8 cellular contexts compared by ENCODE assay signal in the genomic region with DNA sequence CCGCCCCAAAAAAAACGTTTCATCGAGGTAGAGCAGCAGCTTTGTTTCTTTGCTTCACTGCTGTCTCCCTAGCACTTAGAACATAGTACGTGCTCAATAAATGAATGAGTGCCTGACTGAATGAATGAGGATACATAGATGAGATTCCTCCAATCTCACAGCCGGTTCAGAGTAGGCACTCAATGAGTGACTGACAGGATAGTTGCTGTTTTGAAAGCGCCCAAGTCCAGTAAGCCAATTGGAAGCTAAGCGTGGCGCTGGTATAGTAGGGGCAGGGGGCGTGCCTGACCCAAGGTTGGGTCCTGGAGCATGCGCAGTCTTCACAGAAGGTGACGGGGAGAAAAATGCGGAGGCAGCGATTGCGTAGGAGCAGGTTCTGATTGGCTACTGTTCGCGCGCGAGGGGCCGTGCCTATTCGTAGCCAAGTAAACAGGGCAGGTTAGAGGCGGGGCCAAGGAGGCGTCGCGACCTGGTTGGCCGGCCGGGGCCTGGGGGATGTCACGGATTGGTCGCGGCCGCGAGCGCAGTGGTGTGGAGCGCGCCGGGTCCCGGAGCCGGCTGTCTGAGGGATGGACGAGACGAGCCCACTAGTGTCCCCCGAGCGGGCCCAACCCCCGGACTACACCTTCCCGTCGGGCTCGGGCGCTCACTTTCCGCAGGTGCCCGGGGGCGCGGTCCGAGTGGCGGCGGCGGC. TPM values are rescaled to one million over a fixed set of nuclear protein-coding genes. Genes with fewer than 3 reads are reported as not detected.
A peak's percentile ranks its signal among the peaks of the same experiment; 100 is the strongest.
DNase-seq lines count a peak whose midpoint lies in the region; ATAC-seq and TF ChIP-seq lines count a peak whose summit lies in the region.

PI4K2A (plus strand) TSS at position 498 of the 694 bp plus-strand sequence; CDS start at position 570, 72 bp downstream.

- 2% methylated on average over 54 of the region's 54 CpGs for WGBS in liver

- peak within 1 kb of the TSS; percentile 21 to 57 for H3K9ac ChIP-seq in liver (ENCODE audit: low read depth in 1 of 2, low read length in 2 of 2)

- ATAC-seq in CD4-positive, alpha-beta T cell (ENCODE audit: poor library complexity): peak; percentile 97
- ATAC-seq in GM19452 (IDR thresholded peaks at IDR 0.05; ENCODE audit: unreplicated experiment) (peak; percentile 99), HG03575 (IDR thresholded peaks at IDR 0.05; ENCODE audit: extremely low read depth, insufficient number of reproducible peaks, low FRiP score, unreplicated experiment) (peak; percentile 74)

- TF ChIP-seq RAD21 in liver (IDR thresholded peaks at IDR 0.05): peak; percentile 28 to 29

- CTCF ChIA-PET in CD4-positive, alpha-beta T cell (lab: Charles Lee): interaction anchor here (0.6 kb wide), 1 partner anchor 567 kb away, joined by 4 read pairs; no protein-coding TSS in a partner anchor

- intact Hi-C loops in CD4-positive, alpha-beta T cell (cut with DNase I, micrococcal nuclease): loop anchor here (1.0 to 10.0 kb wide), 3 partner anchors 142 to 1946 kb away; partner anchors contain the start of genes MMS19 (in 1 of the 2), TCTN3 (in 1 of the 2) and UBTD1 (in 1 of the 2)
- intact Hi-C loops in dorsolateral prefrontal cortex (cut with DNase I): no loop called here

- peaks cover 5 to 12% (median 8%) of the 10 kb centered on the region in 4 donors for H3K4me1 ChIP-seq in liver (ENCODE audit: control insufficient read depth in 4 of 4, insufficient read depth in 4 of 4, low read length in 3 of 4)

- peak; percentile 96 to 99 (median 97) for DNase-seq in CD4-positive, alpha-beta T cell
- DNase-seq in NCI-H82 (lab: John Stamatoyannopoulos, UW) (peak; percentile 99), dorsolateral prefrontal cortex (peak; percentile 95 to 99 (median 99))
- DNase-seq in activated CD4-positive, alpha-beta T cell treated with anti-CD3 and anti-CD28 coated beads, Interleukin-2, amount 50 U/mL, for 4 hours: peak; percentile 99
- peak; percentile 98 for DNase-seq in stimulated activated CD4-positive, alpha-beta T cell treated with anti-CD3 and anti-CD28 coated beads, Interleukin-4, amount 100 ng/mL, for 1 hour

- no peaks in the 10 kb centered on the region for H3K27me3 Mint-ChIP-seq in CD4-positive, alpha-beta T cell

- H3K36me3 Mint-ChIP-seq in CD4-positive, alpha-beta T cell (ENCODE audit: low read depth): peaks cover 19% of the 10 kb centered on the region

- H3K4me3 Mint-ChIP-seq in CD4-positive, alpha-beta T cell: peak within 1 kb of the TSS; percentile 98

- no peak within 1 kb of the TSS for H3K27ac ChIP-seq in CD4-positive, alpha-beta T cell (ENCODE audit: low read depth, low read length)
- H3K27ac ChIP-seq in dorsolateral prefrontal cortex: peak within 1 kb of the TSS in 54 of 59 donors; percentile 1 to 88 (median 67)
- peak within 1 kb of the TSS; percentile 73 to 87 for H3K27ac ChIP-seq in liver (ENCODE audit: low read depth in 1 of 2, low read length in 2 of 2)

- H3K27me3 ChIP-seq in CD4-positive, alpha-beta T cell (ENCODE audit: control insufficient read depth, insufficient read depth, low read length): no peaks in the 10 kb centered on the region
- H3K27me3 ChIP-seq in dorsolateral prefrontal cortex (no peaks in the 10 kb centered on the region), liver (ENCODE audit: control insufficient read depth in 4 of 4, insufficient read depth in 4 of 4, low read length in 3 of 4) (no peaks in the 10 kb centered on the region)

- no peaks in the 10 kb centered on the region for H3K9me3 ChIP-seq in CD4-positive, alpha-beta T cell (ENCODE audit: control insufficient read depth, low read length)
- H3K9me3 ChIP-seq in liver (ENCODE audit: control insufficient read depth in 4 of 4, low read length in 3 of 4): no peaks in the 10 kb centered on the region

- peaks cover 0 to 8% (median 2%) of the 10 kb centered on the region in 4 donors for H3K36me3 ChIP-seq in liver (ENCODE audit: control insufficient read depth in 4 of 4, insufficient read depth in 3 of 4, low read depth in 1 of 4, low read length in 3 of 4)

- peak within 1 kb of the TSS; percentile 56 to 96 (median 84) for H3K4me3 ChIP-seq in dorsolateral prefrontal cortex
- H3K4me3 ChIP-seq in liver (ENCODE audit: low read depth in 1 of 3, low read length in 3 of 3): peak within 1 kb of the TSS; percentile 68 to 92 (median 83)

- peaks cover 26% of the 10 kb centered on the region for H3K4me1 Mint-ChIP-seq in CD4-positive, alpha-beta T cell (ENCODE audit: low read depth)

- POLR2A ChIA-PET in CD4-positive, alpha-beta T cell (lab: Charles Lee): interaction anchor here (1.0 to 1.9 kb wide), 2 partner anchors 46 to 97 kb away, joined by 7 to 12 read pairs; partner anchors contain the start of genes AVPI1 and ZFYVE27

- H3K9me3 Mint-ChIP-seq in CD4-positive, alpha-beta T cell: no peaks in the 10 kb centered on the region

- peak within 1 kb of the TSS; percentile 88 for H3K27ac Mint-ChIP-seq in CD4-positive, alpha-beta T cell

- TF ChIP-seq CTCF in CD4-positive, alpha-beta T cell (IDR thresholded peaks at IDR 0.05): no peak
- TF ChIP-seq CTCF in dorsolateral prefrontal cortex (IDR thresholded peaks at IDR 0.05 in 54 of 56, conservative IDR thresholded peaks at IDR 0.05 in 2 of 56; ENCODE audit: low read depth in 1 of 56, partially characterized antibody in 56 of 56) (peak in 38 of 56 donors; percentile 10 to 62 (median 28)), liver (IDR thresholded peaks at IDR 0.05; ENCODE audit: low read depth, low read length, missing input control) (no peak)

TF ChIP-seq in liver, 16 proteins besides CTCF, POLR2A, EP300 and RAD21:
- TF ChIP-seq, protein P1, sequence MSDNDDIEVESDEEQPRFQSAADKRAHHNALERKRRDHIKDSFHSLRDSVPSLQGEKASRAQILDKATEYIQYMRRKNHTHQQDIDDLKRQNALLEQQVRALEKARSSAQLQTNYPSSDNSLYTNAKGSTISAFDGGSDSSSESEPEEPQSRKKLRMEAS (IDR thresholded peaks at IDR 0.05): peak; percentile 69
- TF ChIP-seq JUND (IDR thresholded peaks at IDR 0.05): peak; percentile 41 to 52
- TF ChIP-seq NR2F2 (IDR thresholded peaks at IDR 0.05): peak; percentile 77
- no peak for TF ChIP-seq HNF4G (IDR thresholded peaks at IDR 0.05)
- no peak for TF ChIP-seq TAF1 (conservative IDR thresholded peaks at IDR 0.05)
- TF ChIP-seq, protein P2, sequence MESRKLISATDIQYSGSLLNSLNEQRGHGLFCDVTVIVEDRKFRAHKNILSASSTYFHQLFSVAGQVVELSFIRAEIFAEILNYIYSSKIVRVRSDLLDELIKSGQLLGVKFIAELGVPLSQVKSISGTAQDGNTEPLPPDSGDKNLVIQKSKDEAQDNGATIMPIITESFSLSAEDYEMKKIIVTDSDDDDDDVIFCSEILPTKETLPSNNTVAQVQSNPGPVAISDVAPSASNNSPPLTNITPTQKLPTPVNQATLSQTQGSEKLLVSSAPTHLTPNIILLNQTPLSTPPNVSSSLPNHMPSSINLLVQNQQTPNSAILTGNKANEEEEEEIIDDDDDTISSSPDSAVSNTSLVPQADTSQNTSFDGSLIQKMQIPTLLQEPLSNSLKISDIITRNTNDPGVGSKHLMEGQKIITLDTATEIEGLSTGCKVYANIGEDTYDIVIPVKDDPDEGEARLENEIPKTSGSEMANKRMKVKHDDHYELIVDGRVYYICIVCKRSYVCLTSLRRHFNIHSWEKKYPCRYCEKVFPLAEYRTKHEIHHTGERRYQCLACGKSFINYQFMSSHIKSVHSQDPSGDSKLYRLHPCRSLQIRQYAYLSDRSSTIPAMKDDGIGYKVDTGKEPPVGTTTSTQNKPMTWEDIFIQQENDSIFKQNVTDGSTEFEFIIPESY (IDR thresholded peaks at IDR 0.05): peak; percentile 44
- peak in 1 of 2 donors; percentile 69 for TF ChIP-seq EGR1 (IDR thresholded peaks at IDR 0.05; ENCODE audit: low read depth in 2 of 2)
- peak; percentile 65 for TF ChIP-seq YY1 (IDR thresholded peaks at IDR 0.05)
- peak; percentile 94 for TF ChIP-seq FOXA2 (IDR thresholded peaks at IDR 0.05)
- TF ChIP-seq, protein P3, sequence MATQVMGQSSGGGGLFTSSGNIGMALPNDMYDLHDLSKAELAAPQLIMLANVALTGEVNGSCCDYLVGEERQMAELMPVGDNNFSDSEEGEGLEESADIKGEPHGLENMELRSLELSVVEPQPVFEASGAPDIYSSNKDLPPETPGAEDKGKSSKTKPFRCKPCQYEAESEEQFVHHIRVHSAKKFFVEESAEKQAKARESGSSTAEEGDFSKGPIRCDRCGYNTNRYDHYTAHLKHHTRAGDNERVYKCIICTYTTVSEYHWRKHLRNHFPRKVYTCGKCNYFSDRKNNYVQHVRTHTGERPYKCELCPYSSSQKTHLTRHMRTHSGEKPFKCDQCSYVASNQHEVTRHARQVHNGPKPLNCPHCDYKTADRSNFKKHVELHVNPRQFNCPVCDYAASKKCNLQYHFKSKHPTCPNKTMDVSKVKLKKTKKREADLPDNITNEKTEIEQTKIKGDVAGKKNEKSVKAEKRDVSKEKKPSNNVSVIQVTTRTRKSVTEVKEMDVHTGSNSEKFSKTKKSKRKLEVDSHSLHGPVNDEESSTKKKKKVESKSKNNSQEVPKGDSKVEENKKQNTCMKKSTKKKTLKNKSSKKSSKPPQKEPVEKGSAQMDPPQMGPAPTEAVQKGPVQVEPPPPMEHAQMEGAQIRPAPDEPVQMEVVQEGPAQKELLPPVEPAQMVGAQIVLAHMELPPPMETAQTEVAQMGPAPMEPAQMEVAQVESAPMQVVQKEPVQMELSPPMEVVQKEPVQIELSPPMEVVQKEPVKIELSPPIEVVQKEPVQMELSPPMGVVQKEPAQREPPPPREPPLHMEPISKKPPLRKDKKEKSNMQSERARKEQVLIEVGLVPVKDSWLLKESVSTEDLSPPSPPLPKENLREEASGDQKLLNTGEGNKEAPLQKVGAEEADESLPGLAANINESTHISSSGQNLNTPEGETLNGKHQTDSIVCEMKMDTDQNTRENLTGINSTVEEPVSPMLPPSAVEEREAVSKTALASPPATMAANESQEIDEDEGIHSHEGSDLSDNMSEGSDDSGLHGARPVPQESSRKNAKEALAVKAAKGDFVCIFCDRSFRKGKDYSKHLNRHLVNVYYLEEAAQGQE (IDR thresholded peaks at IDR 0.05): peak; percentile 45
- TF ChIP-seq FOXA1 (IDR thresholded peaks at IDR 0.05): peak; percentile 96
- no peak for TF ChIP-seq GABPA (IDR thresholded peaks at IDR 0.05 in 1 of 2, conservative IDR thresholded peaks at IDR 0.05 in 1 of 2)
- peak in 1 of 2 donors; percentile 72 for TF ChIP-seq RXRA (IDR thresholded peaks at IDR 0.05)
- peak; percentile 91 for TF ChIP-seq SP1 (IDR thresholded peaks at IDR 0.05)
- TF ChIP-seq HNF4A (conservative IDR thresholded peaks at IDR 0.05): peak; percentile 53 to 62
- TF ChIP-seq ATF3 (IDR thresholded peaks at IDR 0.05): no peak

RNA-seq across cellular contexts. Expression of gene PI4K2A, which starts in this region (rescaled TPM):
- total RNA-seq in CD4-positive, alpha-beta T cell: 10 to 100 TPM; 26.3 to 27.2 TPM
- total RNA-seq in dorsolateral prefrontal cortex (10 to 100 TPM; 17.4 to 40.1 (median 31.7) TPM), liver (10 to 100 TPM; 12.1 to 17.6 TPM)
- 10 to 100 TPM in 1 of 2 donors, 1 to 10 TPM in 1; 4.4 to 10.2 TPM for polyA plus RNA-seq in liver

Comparison
In these comparisons a context has a peak if more than half of its experiments do, and no peak if none do; other contexts are left out.
1. CTCF ChIP-seq: peak in dorsolateral prefrontal cortex (38 of 56); none in CD4-positive, alpha-beta T cell (single experiment) and liver (single experiment).
2. intact Hi-C loops: an anchor here in CD4-positive, alpha-beta T cell (1.0 to 10.0 kb wide); none called in dorsolateral prefrontal cortex.
3. Peak in every context shown above with its lines, with median percentiles within 50 percentile points of each other: ATAC-seq and DNase-seq.